In the genomic region with DNA sequence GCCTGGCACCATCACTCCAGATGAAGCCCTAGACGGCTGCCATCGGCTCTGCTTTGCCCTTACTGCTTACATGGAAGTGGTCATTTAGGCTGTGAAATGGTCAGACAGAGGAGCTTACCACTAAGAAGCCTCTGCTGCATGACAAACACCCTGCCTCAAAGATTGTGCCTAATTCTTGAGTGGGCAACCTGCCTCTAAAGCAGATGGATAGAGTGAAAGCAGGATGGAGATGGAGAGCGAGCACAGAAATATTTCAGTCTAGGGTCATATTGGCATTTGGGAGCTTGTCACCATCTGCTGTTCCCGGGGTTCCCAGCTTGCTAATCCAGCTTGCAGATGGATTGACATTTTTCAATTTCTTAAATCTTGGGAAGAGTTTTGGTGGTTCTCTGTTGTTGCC, we compare ENCODE assay signal across 20 cellular contexts.
A peak's percentile ranks its signal among the peaks of the same experiment; 100 is the strongest.
DNase-seq lines count a peak whose midpoint lies in the region; ATAC-seq lines count a peak whose summit lies in the region.
"Had no signal": no experiment of that assay in that cellular context is flagged by ENCODE, and none has a peak within 500 bp of the region (broad histone marks: within the 10 kb centered on the region; RNA-seq: fewer than 3 reads in every experiment).

No MANE protein-coding gene starts in this region.

- peaks cover 0 to 2% of the 10 kb centered on the region in 2 donors for H3K4me1 ChIP-seq in neuronal stem cell (ENCODE audit: control insufficient read depth in 2 of 2, insufficient read depth in 1 of 2, low read depth in 1 of 2, low read length in 2 of 2)
- no peaks in the 10 kb centered on the region for H3K4me1 ChIP-seq in naive thymus-derived CD4-positive, alpha-beta T cell (ENCODE audit: control insufficient read depth in 2 of 2, insufficient read depth in 2 of 2, low read length in 2 of 2)
- H3K4me1 ChIP-seq: BLaER1, Caco-2 had no signal

- H2BK5ac ChIP-seq in neuronal stem cell (ENCODE audit: low read length): no peak overlapping the region

- no peak overlapping the region for H2AK5ac ChIP-seq in neuronal stem cell (ENCODE audit: low read depth, low read length)

- H3K27me3 Mint-ChIP-seq in naive thymus-derived CD4-positive, alpha-beta T cell: no peaks in the 10 kb centered on the region
- H3K27me3 Mint-ChIP-seq: B cell; CD4-positive, CD25-positive, alpha-beta regulatory T cell had no signal

- no CpG with 5 or more reads among the region's 4 CpGs for WGBS in neuronal stem cell (ENCODE audit: extremely low coverage in 2 of 2, insufficient read length in 2 of 2, insufficient replicate concordance in 1 of 2), 2 donors

- H3K79me1 ChIP-seq in neuronal stem cell (ENCODE audit: low read depth, low read length): no peaks in the 10 kb centered on the region

- no peak overlapping the region for H2BK12ac ChIP-seq in neuronal stem cell (ENCODE audit: low read length)

- no peak overlapping the region for H3K4me2 ChIP-seq in neuronal stem cell (ENCODE audit: insufficient read depth, low read length, poor library complexity, severe bottlenecking)
- H3K4me2 ChIP-seq: BLaER1 had no signal

- H3K9me3 ChIP-seq in neuronal stem cell (replicated peaks in 1 of 2; ENCODE audit: control insufficient read depth in 2 of 2, insufficient read depth in 1 of 2, low read depth in 1 of 2, low read length in 2 of 2): no peaks in the 10 kb centered on the region
- H3K9me3 ChIP-seq in naive thymus-derived CD4-positive, alpha-beta T cell (ENCODE audit: control insufficient read depth in 2 of 3, low read length in 3 of 3): no peaks in the 10 kb centered on the region
- H3K9me3 ChIP-seq: Caco-2 had no signal

- H2AFZ ChIP-seq in neuronal stem cell (ENCODE audit: low read length): no peak overlapping the region
- H2AFZ ChIP-seq: GM23248 had no signal

- DNase-seq in G401 (ENCODE audit: low spot score): peak; percentile 86
- peak; percentile 85 for DNase-seq in NCI-H524 treated with DMSO at 0.1 percent for 48 hours (lab: John Stamatoyannopoulos, UW)
- DNase-seq in neuronal stem cell (ENCODE audit: low spot score): no peak
- DNase-seq in pons (ENCODE audit: low spot score): peak; percentile 4
- no peak for DNase-seq in stimulated activated naive CD4-positive, alpha-beta T cell (lab: John Stamatoyannopoulos, UW)
- DNase-seq in naive thymus-derived CD4-positive, alpha-beta T cell: no peak
- DNase-seq in NCI-H1105 (lab: John Stamatoyannopoulos, UW): no peak
- DNase-seq: Caco-2; CD4-positive, CD25-positive, alpha-beta regulatory T cell; CD8-positive, alpha-beta T cell; DMS153; DND-41; GDM1; GM23248; H7; HCEC 1CT had no signal

- no peak overlapping the region for H2BK120ac ChIP-seq in neuronal stem cell (ENCODE audit: low read depth, low read length)

- H3K18ac ChIP-seq in neuronal stem cell (ENCODE audit: low read length): peak overlapping the region; percentile 32

- no peaks in the 10 kb centered on the region for H3K36me3 ChIP-seq in neuronal stem cell (replicated peaks in 1 of 2; ENCODE audit: control insufficient read depth in 2 of 2, insufficient read depth in 2 of 2, low read length in 2 of 2)
- no peaks in the 10 kb centered on the region for H3K36me3 ChIP-seq in naive thymus-derived CD4-positive, alpha-beta T cell (ENCODE audit: control insufficient read depth in 2 of 3, insufficient read depth in 3 of 3, low read length in 3 of 3)
- H3K36me3 ChIP-seq: BLaER1 had no signal

- no peak overlapping the region for H3K27ac ChIP-seq in neuronal stem cell (replicated peaks; ENCODE audit: low read length)
- no peak overlapping the region for H3K27ac ChIP-seq in naive thymus-derived CD4-positive, alpha-beta T cell (ENCODE audit: low read depth, low read length)
- H3K27ac ChIP-seq: BLaER1, C4-2B, GM23248 had no signal

- ATAC-seq in naive thymus-derived CD4-positive, alpha-beta T cell: no peak
- ATAC-seq: CD8-positive, alpha-beta T cell; GM12878 had no signal

- H4K91ac ChIP-seq in neuronal stem cell (ENCODE audit: low read depth, low read length, poor library complexity): no peak overlapping the region

- no peak overlapping the region for H4K8ac ChIP-seq in neuronal stem cell (ENCODE audit: low read depth, low read length)

- H3K4me3 ChIP-seq in neuronal stem cell (ENCODE audit: low read length in 2 of 2): no peak overlapping the region
- no peak overlapping the region for H3K4me3 ChIP-seq in naive thymus-derived CD4-positive, alpha-beta T cell (ENCODE audit: low read length)
- H3K4me3 ChIP-seq: BLaER1, GM12878, GM23248 had no signal

- no peak overlapping the region for H3K14ac ChIP-seq in neuronal stem cell (ENCODE audit: low read length)

- in situ Hi-C loops in G401 (cut with HindIII; ENCODE audit: low sequenced_read_pairs): no loop called here

- H3K27me3 ChIP-seq in neuronal stem cell (ENCODE audit: control insufficient read depth in 3 of 3, insufficient read depth in 3 of 3, low read depth in 1 of 3, low read length in 3 of 3): no peaks in the 10 kb centered on the region
- H3K27me3 ChIP-seq in naive thymus-derived CD4-positive, alpha-beta T cell (ENCODE audit: control insufficient read depth in 2 of 2, insufficient read depth in 2 of 2, low read length in 2 of 2): no peaks in the 10 kb centered on the region
- H3K27me3 ChIP-seq: BLaER1 had no signal

- no peak overlapping the region for H2BK15ac ChIP-seq in neuronal stem cell (ENCODE audit: low read length)

- H3K36me3 Mint-ChIP-seq in naive thymus-derived CD4-positive, alpha-beta T cell: no peaks in the 10 kb centered on the region
- H3K36me3 Mint-ChIP-seq: CD4-positive, CD25-positive, alpha-beta regulatory T cell; CD8-positive, alpha-beta T cell had no signal

- POLR2A ChIA-PET in naive thymus-derived CD4-positive, alpha-beta T cell (lab: Charles Lee): no interaction called here

- H3K9me3 Mint-ChIP-seq in naive thymus-derived CD4-positive, alpha-beta T cell: peaks cover 0 to 21% (median 5%) of the 10 kb centered on the region in 11 donors
- H3K9me3 Mint-ChIP-seq: CD8-positive, alpha-beta T cell had no signal

- H3K4ac ChIP-seq in neuronal stem cell (ENCODE audit: low read length): no peak overlapping the region

- no peak overlapping the region for H3K23ac ChIP-seq in neuronal stem cell (ENCODE audit: low read depth, low read length, poor library complexity)

- no peak overlapping the region for H3K4me3 Mint-ChIP-seq in naive thymus-derived CD4-positive, alpha-beta T cell
- H3K4me3 Mint-ChIP-seq: B cell; CD4-positive, CD25-positive, alpha-beta regulatory T cell; CD8-positive, alpha-beta T cell had no signal

- intact Hi-C loops in naive thymus-derived CD4-positive, alpha-beta T cell (cut with micrococcal nuclease): no loop called here

- no peaks in the 10 kb centered on the region for H3K4me1 Mint-ChIP-seq in naive thymus-derived CD4-positive, alpha-beta T cell
- H3K4me1 Mint-ChIP-seq: B cell; CD4-positive, CD25-positive, alpha-beta regulatory T cell had no signal

- CTCF ChIA-PET in naive thymus-derived CD4-positive, alpha-beta T cell (lab: Charles Lee): no interaction called here

- no peak overlapping the region for H3K27ac Mint-ChIP-seq in naive thymus-derived CD4-positive, alpha-beta T cell
- H3K27ac Mint-ChIP-seq: B cell; CD4-positive, CD25-positive, alpha-beta regulatory T cell; CD8-positive, alpha-beta T cell had no signal

- no peak overlapping the region for H3K9ac ChIP-seq in neuronal stem cell (ENCODE audit: low read depth, low read length, poor library complexity)
- H3K9ac ChIP-seq: BLaER1, GM23248 had no signal

Comparison
In these comparisons a context has a peak if more than half of its experiments do, and no peak if none do; other contexts are left out.
1. DNase-seq: peak in G401 (single experiment), NCI-H524 treated with DMSO at 0.1 percent for 48 hours (single experiment) and pons (single experiment); none in neuronal stem cell (single experiment), stimulated activated naive CD4-positive, alpha-beta T cell (0 of 6), naive thymus-derived CD4-positive, alpha-beta T cell (0 of 9) and NCI-H1105 (single experiment).